ENCODE assay signal across 18 cellular contexts in the genomic region with DNA sequence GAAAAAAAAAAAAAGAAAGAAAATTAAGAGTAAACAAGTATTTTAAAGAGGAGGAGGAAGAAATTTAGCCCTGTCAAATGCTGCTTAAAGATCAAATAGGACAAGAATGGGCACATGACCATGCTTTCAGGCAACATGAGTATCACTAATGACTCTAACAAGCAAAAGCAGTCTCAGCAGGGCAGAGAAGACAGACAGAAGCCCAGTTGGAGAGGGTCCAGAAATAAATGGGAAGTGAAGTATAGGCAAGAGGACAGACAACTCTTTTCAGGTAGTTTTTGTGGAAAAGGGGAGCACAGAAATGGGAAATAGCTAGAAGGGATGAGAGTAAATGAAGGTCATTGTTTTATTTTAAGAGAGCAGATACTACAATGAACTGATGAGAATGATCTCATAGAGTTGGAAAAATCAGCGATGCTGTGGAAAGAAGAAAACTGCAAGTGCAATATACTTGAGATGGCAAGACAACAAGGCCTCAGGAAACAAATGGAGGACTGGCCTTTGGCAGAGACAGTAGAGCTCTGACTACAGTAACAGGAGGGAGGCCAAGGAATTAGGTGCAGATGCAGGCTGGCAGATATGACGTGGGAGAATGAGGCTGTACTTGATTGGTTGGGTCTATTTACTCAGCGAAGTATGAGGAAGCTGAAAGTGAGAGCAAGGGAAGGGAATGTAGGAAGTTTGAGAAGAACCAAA. TPM values are rescaled to one million over a fixed set of nuclear protein-coding genes. Genes with fewer than 3 reads are reported as not detected.
DNase-seq lines count a peak whose midpoint lies in the region; ATAC-seq and TF ChIP-seq lines count a peak whose summit lies in the region.
"Had no signal": no experiment of that assay in that cellular context is flagged by ENCODE, and none has a peak within 500 bp of the region (broad histone marks: within the 10 kb centered on the region; RNA-seq: fewer than 3 reads in every experiment).

No MANE protein-coding gene starts in this region.

- no peak overlapping the region for H3K4me3 ChIP-seq in mammary epithelial cell (replicated peaks in 1 of 3; ENCODE audit: insufficient read depth in 1 of 3, low read depth in 2 of 3, low read length in 3 of 3)
- no peak overlapping the region for H3K4me3 ChIP-seq in gastroesophageal sphincter
- H3K4me3 ChIP-seq: smooth muscle cell, suprapubic skin had no signal

- BruUV-seq in MCF 10A (replicated peaks; lab: Mats Ljungman, UMichigan): no TSS peak
- no TSS peak for BruUV-seq in mammary epithelial cell (replicated peaks; lab: Mats Ljungman, UMichigan)

- ATAC-seq in WTC11: peak; percentile 32; the same call in 1 of the 2 replicates
- peak; percentile 46 for ATAC-seq in gastroesophageal sphincter
- ATAC-seq in CD4-positive, alpha-beta T cell (ENCODE audit: poor library complexity): no peak
- ATAC-seq in HG02970 (IDR thresholded peaks at IDR 0.05; ENCODE audit: low FRiP score, unreplicated experiment): no peak
- ATAC-seq: PC-3, T-cell had no signal

- WGBS in mammary epithelial cell (ENCODE audit: low coverage, missing lambda C conversion rate): 51% methylated on average over 3 of the region's 3 CpGs
- WGBS in gastroesophageal sphincter (ENCODE audit: low coverage in 1 of 2), 2 donors: 51 to 66% methylated on average over 3 of the region's 3 CpGs

- H3K4me3 Mint-ChIP-seq in MCF 10A (ENCODE audit: unreplicated experiment) (no peak overlapping the region), WTC11 (no peak overlapping the region), endothelial cell (ENCODE audit: unreplicated experiment) (no peak overlapping the region)
- H3K4me3 Mint-ChIP-seq in CD4-positive, alpha-beta T cell: no peak overlapping the region
- H3K4me3 Mint-ChIP-seq: activated naive CD8-positive, alpha-beta T cell; T-cell had no signal

- CTCF ChIA-PET in MCF 10A (lab: Yijun Ruan, JAX): interaction anchor here (0.7 kb wide), 1 partner anchor 72 kb away, joined by 3 read pairs; no protein-coding TSS in a partner anchor
- CTCF ChIA-PET in mammary epithelial cell (lab: Charles Lee; ENCODE audit: low non-redundant PET): no interaction called here
- CTCF ChIA-PET in WTC11 (lab: Charles Lee): no interaction called here
- CTCF ChIA-PET in CD4-positive, alpha-beta T cell (lab: Charles Lee): no interaction called here

- H3K9ac ChIP-seq in mammary epithelial cell (ENCODE audit: insufficient read depth, low read length): no peak overlapping the region

- H3K9me3 ChIP-seq in mammary epithelial cell (replicated peaks; ENCODE audit: insufficient read depth, low read length): no peaks in the 10 kb centered on the region
- H3K9me3 ChIP-seq in gastroesophageal sphincter: no peaks in the 10 kb centered on the region
- H3K9me3 ChIP-seq in CD4-positive, alpha-beta T cell (ENCODE audit: control insufficient read depth, low read length): no peaks in the 10 kb centered on the region
- H3K9me3 ChIP-seq: neutrophil, suprapubic skin had no signal

- TF ChIP-seq EP300 in gastroesophageal sphincter (IDR thresholded peaks at IDR 0.05): no peak

- TF ChIP-seq CTCF in MCF 10A (IDR thresholded peaks at IDR 0.05; ENCODE audit: unreplicated experiment) (no peak), mammary epithelial cell (conservative IDR thresholded peaks at IDR 0.05 in 1 of 2, IDR thresholded peaks at IDR 0.05 in 1 of 2; ENCODE audit: extremely low read depth in 1 of 2, insufficient read depth in 1 of 2, low read depth in 1 of 2, low read length in 2 of 2) (no peak), WTC11 (IDR thresholded peaks at IDR 0.05) (no peak), gastroesophageal sphincter (IDR thresholded peaks at IDR 0.05) (no peak), endothelial cell (IDR thresholded peaks at IDR 0.05; ENCODE audit: unreplicated experiment) (no peak)
- no peak for TF ChIP-seq CTCF in CD4-positive, alpha-beta T cell (IDR thresholded peaks at IDR 0.05)

- intact Hi-C loops in MCF 10A (cut with micrococcal nuclease): no loop called here
- intact Hi-C loops in mammary epithelial cell (cut with micrococcal nuclease): no loop called here
- intact Hi-C loops in CD4-positive, alpha-beta T cell (cut with DNase I, micrococcal nuclease): no loop called here

- H3K36me3 Mint-ChIP-seq in MCF 10A (ENCODE audit: insufficient read depth, unreplicated experiment): no peaks in the 10 kb centered on the region
- H3K36me3 Mint-ChIP-seq in WTC11: no peaks in the 10 kb centered on the region
- H3K36me3 Mint-ChIP-seq in CD4-positive, alpha-beta T cell (ENCODE audit: low read depth): no peaks in the 10 kb centered on the region
- H3K36me3 Mint-ChIP-seq in endothelial cell (ENCODE audit: low read depth, unreplicated experiment): no peaks in the 10 kb centered on the region
- H3K36me3 Mint-ChIP-seq: activated naive CD8-positive, alpha-beta T cell; T-cell had no signal

- H3K4me1 Mint-ChIP-seq in MCF 10A (ENCODE audit: insufficient read depth, unreplicated experiment): peaks cover 23% of the 10 kb centered on the region
- H3K4me1 Mint-ChIP-seq in WTC11: peaks cover 13% of the 10 kb centered on the region
- H3K4me1 Mint-ChIP-seq in CD4-positive, alpha-beta T cell (ENCODE audit: low read depth): no peaks in the 10 kb centered on the region
- peaks cover 12% of the 10 kb centered on the region for H3K4me1 Mint-ChIP-seq in endothelial cell (ENCODE audit: unreplicated experiment)
- H3K4me1 Mint-ChIP-seq: T-cell had no signal

- H3K27me3 Mint-ChIP-seq in MCF 10A (ENCODE audit: insufficient read depth, unreplicated experiment) (no peaks in the 10 kb centered on the region), WTC11 (ENCODE audit: low read depth) (no peaks in the 10 kb centered on the region; the same call in 1 of the 2 replicates), endothelial cell (ENCODE audit: unreplicated experiment) (no peaks in the 10 kb centered on the region)
- peaks cover 48% of the 10 kb centered on the region for H3K27me3 Mint-ChIP-seq in CD4-positive, alpha-beta T cell

- no peaks in the 10 kb centered on the region for H3K79me2 ChIP-seq in mammary epithelial cell (ENCODE audit: insufficient read depth, low read length)

- H3K4me2 ChIP-seq in mammary epithelial cell (ENCODE audit: insufficient read depth, low read depth, low read length): no peak overlapping the region
- H3K4me2 ChIP-seq: smooth muscle cell had no signal

- TF ChIP-seq POLR2A in gastroesophageal sphincter (IDR thresholded peaks at IDR 0.05): no peak

- H4K20me1 ChIP-seq in mammary epithelial cell (ENCODE audit: insufficient read depth, low read length): no peaks in the 10 kb centered on the region

- no peaks in the 10 kb centered on the region for H3K9me3 Mint-ChIP-seq in MCF 10A (ENCODE audit: unreplicated experiment)
- no peaks in the 10 kb centered on the region for H3K9me3 Mint-ChIP-seq in WTC11
- no peaks in the 10 kb centered on the region for H3K9me3 Mint-ChIP-seq in CD4-positive, alpha-beta T cell
- H3K9me3 Mint-ChIP-seq in endothelial cell (ENCODE audit: unreplicated experiment): no peaks in the 10 kb centered on the region
- H3K9me3 Mint-ChIP-seq: T-cell had no signal

- in situ Hi-C loops in mammary epithelial cell (cut with MboI; ENCODE audit: low sequenced_read_pairs in 2 of 2): no loop called here

- POLR2A ChIA-PET in MCF 10A (lab: Yijun Ruan, JAX): no interaction called here
- POLR2A ChIA-PET in WTC11 (lab: Charles Lee): no interaction called here
- POLR2A ChIA-PET in CD4-positive, alpha-beta T cell (lab: Charles Lee): no interaction called here

- H3K36me3 ChIP-seq in mammary epithelial cell (ENCODE audit: insufficient read depth, low read length): no peaks in the 10 kb centered on the region
- H3K36me3 ChIP-seq in gastroesophageal sphincter: no peaks in the 10 kb centered on the region
- H3K36me3 ChIP-seq: neutrophil, suprapubic skin had no signal

- dilution Hi-C loops in mammary epithelial cell (cut with HindIII; ENCODE audit: low sequenced_read_pairs): no loop called here

- DNase-seq in MCF 10A (ENCODE audit: unreplicated experiment) (peak; percentile 16), mammary epithelial cell (no peak), WTC11 (ENCODE audit: low spot score) (no peak), superior temporal gyrus (ENCODE audit: extremely low spot score) (peak; percentile 69), endothelial cell (ENCODE audit: low spot score) (no peak)
- no peak for DNase-seq in CD4-positive, alpha-beta T cell
- DNase-seq: activated CD8-positive, alpha-beta memory T cell treated with anti-CD3 and anti-CD28 coated beads, Interleukin-2, amount 50 U/mL, for 48 hours; cerebellar nuclear complex; NCI-H1105; NCI-H2227 treated with DMSO at 0.1 percent for 48 hours; PC-3; T-cell had no signal

- H3K27ac Mint-ChIP-seq in MCF 10A (ENCODE audit: low read depth, unreplicated experiment) (no peak overlapping the region), WTC11 (no peak overlapping the region), endothelial cell (ENCODE audit: unreplicated experiment) (no peak overlapping the region)
- H3K27ac Mint-ChIP-seq in CD4-positive, alpha-beta T cell: no peak overlapping the region
- H3K27ac Mint-ChIP-seq: activated naive CD8-positive, alpha-beta T cell; T-cell had no signal

- no peak overlapping the region for H2AFZ ChIP-seq in mammary epithelial cell (ENCODE audit: low read depth, low read length)

- peaks cover 5% of the 10 kb centered on the region for H3K4me1 ChIP-seq in mammary epithelial cell (ENCODE audit: insufficient read depth, low read length)
- peaks cover 0 to 11% (median 0%) of the 10 kb centered on the region in 3 donors for H3K4me1 ChIP-seq in gastroesophageal sphincter
- H3K4me1 ChIP-seq: suprapubic skin had no signal

- H3K27ac ChIP-seq in mammary epithelial cell (ENCODE audit: insufficient read depth, low read depth, low read length): no peak overlapping the region
- peak overlapping the region in 2 of 4 donors; percentile 20 to 35 for H3K27ac ChIP-seq in gastroesophageal sphincter
- no peak overlapping the region for H3K27ac ChIP-seq in CD4-positive, alpha-beta T cell (ENCODE audit: low read depth, low read length)
- H3K27ac ChIP-seq: neutrophil, suprapubic skin had no signal

- H3K27me3 ChIP-seq in mammary epithelial cell (ENCODE audit: insufficient read depth, low read length) (no peaks in the 10 kb centered on the region), gastroesophageal sphincter (no peaks in the 10 kb centered on the region)
- no peaks in the 10 kb centered on the region for H3K27me3 ChIP-seq in CD4-positive, alpha-beta T cell (ENCODE audit: control insufficient read depth, insufficient read depth, low read length)
- H3K27me3 ChIP-seq: suprapubic skin had no signal

TF ChIP-seq in WTC11, 78 proteins besides CTCF, POLR2A, EP300 and RAD21 (continues in another document):
- TF ChIP-seq MYBL2 (CRISPR knock-in tag; IDR thresholded peaks at IDR 0.05): no peak
- TF ChIP-seq NFYB (CRISPR knock-in tag; conservative IDR thresholded peaks at IDR 0.05; ENCODE audit: low read depth): no peak
- no peak for TF ChIP-seq JUN (CRISPR knock-in tag; IDR thresholded peaks at IDR 0.05)
- no peak for TF ChIP-seq SP1 (CRISPR knock-in tag; conservative IDR thresholded peaks at IDR 0.05)

RNA-seq across cellular contexts. Expression of gene KIF6, which starts 40.3 kb away (rescaled TPM):
- total RNA-seq in MCF 10A (2022) (0.91 and 1.3 TPM in 2 replicates), mammary epithelial cell (under 1 TPM; 0.33 to 0.66 TPM), WTC11 (2021) (0.53 to 0.92 TPM (median 0.57 TPM) in 3 replicates), gastroesophageal sphincter (1 to 10 TPM in 2 of 4 donors, under 1 TPM in 2; 0.47 to 2.3 (median 0.97) TPM), endothelial cell (ENCODE audit: unreplicated experiment) (0.46 TPM)
- 0.32 TPM for polyA plus RNA-seq in mammary epithelial cell
- polyA minus RNA-seq in mammary epithelial cell: not detected
- total RNA-seq in CD4-positive, alpha-beta T cell: not detected

Comparison
In these comparisons a context has a peak if more than half of its experiments do, and no peak if none do; other contexts are left out.
1. DNase-seq: peak in MCF 10A (single experiment) and superior temporal gyrus (single experiment); none in mammary epithelial cell (single experiment), WTC11 (single experiment), CD4-positive, alpha-beta T cell (0 of 10) and endothelial cell (single experiment).
2. ATAC-seq: peak in WTC11 (single experiment) and gastroesophageal sphincter (single experiment); none in CD4-positive, alpha-beta T cell (single experiment) and HG02970 (single experiment).